ENCODE assay signal across 8 cellular contexts in the genomic region with DNA sequence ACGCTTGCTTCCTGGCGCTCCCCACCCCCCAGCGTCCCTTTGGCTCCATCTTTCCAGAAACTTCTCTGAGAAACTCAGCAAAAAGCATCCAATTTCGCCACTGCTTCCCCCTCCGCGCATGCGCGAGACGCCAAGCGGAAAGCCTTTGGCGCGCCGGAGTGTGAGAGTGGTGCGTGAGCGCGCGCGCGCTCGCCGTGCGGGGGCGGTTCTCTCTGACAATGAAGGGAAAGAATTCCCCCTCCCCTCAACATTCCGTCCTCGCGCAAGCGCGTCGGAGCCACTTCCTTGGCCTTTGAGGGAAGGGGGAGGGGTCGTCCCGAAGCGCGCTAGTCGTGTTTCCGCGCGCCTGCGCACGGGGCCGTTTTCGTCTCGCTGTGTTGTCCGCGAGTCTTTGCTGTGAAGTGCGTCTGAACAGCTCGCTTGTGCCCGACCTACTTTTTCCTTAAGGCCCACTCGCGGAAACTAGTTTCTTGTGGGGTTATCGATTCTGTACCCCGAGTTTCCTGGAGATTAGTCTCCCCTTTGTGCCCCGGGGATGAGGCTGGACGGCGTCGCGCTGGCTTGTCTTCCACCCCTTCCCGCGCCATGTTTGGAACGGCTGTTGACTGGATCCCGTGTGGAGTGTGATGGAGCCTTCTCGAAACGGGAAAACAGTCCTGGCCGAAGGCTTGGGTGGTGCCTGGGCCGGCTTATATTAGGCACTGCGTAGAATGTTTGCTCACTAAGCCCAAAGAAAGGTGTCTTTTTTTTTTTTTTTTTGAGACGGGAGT. TPM values are rescaled to one million over a fixed set of nuclear protein-coding genes. Genes with fewer than 3 reads are reported as not detected.
DNase-seq lines count a peak whose midpoint lies in the region; ATAC-seq, FAIRE-seq and TF ChIP-seq lines count a peak whose summit lies in the region.

No MANE protein-coding gene starts in this region.

- no peaks in the 10 kb centered on the region for H3K9me3 ChIP-seq in cardiac muscle cell (ENCODE audit: low read depth)
- H3K9me3 ChIP-seq in pancreas, result no peaks in the 10 kb centered on the region
- H3K9me3 ChIP-seq in thyroid gland, result no peaks in the 10 kb centered on the region

- ATAC-seq in HG02763 (IDR thresholded peaks at IDR 0.05; ENCODE audit: unreplicated experiment) (peak; percentile 62), pancreas (peak; percentile 84 to 92 (median 86))

- intact Hi-C loops in pancreas (cut with DNase I) (no loop called here), thyroid gland (cut with DNase I) (no loop called here)

- 1 to 3% (median 2%) methylated on average over 63 to 66 of the region's 66 CpGs for WGBS in adipose tissue, 3 donors
- WGBS in pancreas, 2 donors, result 1 to 2% methylated on average over 66 of the region's 66 CpGs
- 4% methylated on average over 39 to 56 of the region's 66 CpGs for WGBS in thyroid gland, 2 donors

- peak in 1 of 2 donors; percentile 93 for TF ChIP-seq POLR2A in thyroid gland (IDR thresholded peaks at IDR 0.05)

- no peak for FAIRE-seq in pancreas (lab: Jason Lieb, UNC)

- H3K36me3 ChIP-seq in cardiac muscle cell (no peaks in the 10 kb centered on the region), pancreas (no peaks in the 10 kb centered on the region), thyroid gland (no peaks in the 10 kb centered on the region)

- H3K27me3 ChIP-seq in cardiac muscle cell (no peaks in the 10 kb centered on the region), pancreas (no peaks in the 10 kb centered on the region), thyroid gland (no peaks in the 10 kb centered on the region)

- DNase-seq in GM12864 (ENCODE audit: low read depth) (peak; percentile 97), NCI-H1436 treated with DMSO at 0.1 percent for 48 hours (lab: John Stamatoyannopoulos, UW) (peak; percentile 95), SW480 (ENCODE audit: low spot score) (peak; percentile 99), cardiac muscle cell (ENCODE audit: low read depth in 1 of 2, low spot score in 1 of 2) (peak; percentile 99 to 100), pancreas (peak; percentile 99 to 100 (median 99)), thyroid gland (peak; percentile 100)

- TF ChIP-seq CTCF in GM12864 (IDR thresholded peaks at IDR 0.05; ENCODE audit: low read depth, low read length, missing control alignments) (no peak), cardiac muscle cell (IDR thresholded peaks at IDR 0.05; ENCODE audit: low read depth, low read length) (no peak), pancreas (IDR thresholded peaks at IDR 0.05) (no peak), thyroid gland (IDR thresholded peaks at IDR 0.05) (no peak)

- H3K27ac ChIP-seq in adipose tissue (ENCODE audit: low read depth, low read length) (peak overlapping the region; percentile 92), cardiac muscle cell (peak overlapping the region; percentile 98), pancreas (peak overlapping the region; percentile 97 to 100 (median 98)), thyroid gland (peak overlapping the region; percentile 99 to 100 (median 100))

- H3K4me1 ChIP-seq in cardiac muscle cell (ENCODE audit: low read depth) (no peaks in the 10 kb centered on the region), pancreas (peaks cover 0 to 6% (median 5%) of the 10 kb centered on the region in 3 donors), thyroid gland (peaks cover 17 to 18% of the 10 kb centered on the region in 2 donors)

- H3K4me3 ChIP-seq in GM12864 (ENCODE audit: low read depth, low read length) (peak overlapping the region; percentile 67), cardiac muscle cell (peak overlapping the region; percentile 50), pancreas (peak overlapping the region; percentile 49 to 78 (median 66)), thyroid gland (replicated peaks in 1 of 3) (peak overlapping the region; percentile 61 to 77 (median 72))

RNA-seq across cellular contexts. Expression of a gene that starts 11.6 kb away (rescaled TPM):
- 10 to 100 TPM; 15.7 to 28.8 (median 20.2) TPM for polyA plus RNA-seq in adipose tissue
- total RNA-seq in cardiac muscle cell, result 14.8 and 31.6 TPM in 2 replicates
- 25.8 and 35.4 TPM in 2 replicates for polyA plus RNA-seq in cardiac muscle cell
- 10 to 100 TPM; 23.9 to 38.2 (median 27.5) TPM for total RNA-seq in pancreas
- polyA plus RNA-seq in pancreas, result 10 to 100 TPM; 16.2 to 18.6 TPM
- 10 to 100 TPM; 40.7 to 97.0 (median 57.3) TPM for total RNA-seq in thyroid gland

RNA-seq across cellular contexts. Expression of a gene that starts 28.5 kb away (rescaled TPM):
- polyA plus RNA-seq in adipose tissue (1 to 10 TPM; 1.2 to 3.4 (median 2.6) TPM), cardiac muscle cell (2.5 and 3.2 TPM in 2 replicates), pancreas (1 to 10 TPM; 1.3 to 1.5 TPM)
- total RNA-seq in cardiac muscle cell (3.9 and 5.0 TPM in 2 replicates), pancreas (under 1 TPM; 0.35 to 0.87 (median 0.61) TPM), thyroid gland (1 to 10 TPM in 2 of 4 donors, under 1 TPM in 2; 0.81 to 1.3 (median 1.00) TPM)

Comparison
In these comparisons a context has a peak if more than half of its experiments do, and no peak if none do; other contexts are left out.
1. Peak in every context shown above with its lines: DNase-seq, ATAC-seq, H3K4me3 ChIP-seq and H3K27ac ChIP-seq.